In the genomic region with DNA sequence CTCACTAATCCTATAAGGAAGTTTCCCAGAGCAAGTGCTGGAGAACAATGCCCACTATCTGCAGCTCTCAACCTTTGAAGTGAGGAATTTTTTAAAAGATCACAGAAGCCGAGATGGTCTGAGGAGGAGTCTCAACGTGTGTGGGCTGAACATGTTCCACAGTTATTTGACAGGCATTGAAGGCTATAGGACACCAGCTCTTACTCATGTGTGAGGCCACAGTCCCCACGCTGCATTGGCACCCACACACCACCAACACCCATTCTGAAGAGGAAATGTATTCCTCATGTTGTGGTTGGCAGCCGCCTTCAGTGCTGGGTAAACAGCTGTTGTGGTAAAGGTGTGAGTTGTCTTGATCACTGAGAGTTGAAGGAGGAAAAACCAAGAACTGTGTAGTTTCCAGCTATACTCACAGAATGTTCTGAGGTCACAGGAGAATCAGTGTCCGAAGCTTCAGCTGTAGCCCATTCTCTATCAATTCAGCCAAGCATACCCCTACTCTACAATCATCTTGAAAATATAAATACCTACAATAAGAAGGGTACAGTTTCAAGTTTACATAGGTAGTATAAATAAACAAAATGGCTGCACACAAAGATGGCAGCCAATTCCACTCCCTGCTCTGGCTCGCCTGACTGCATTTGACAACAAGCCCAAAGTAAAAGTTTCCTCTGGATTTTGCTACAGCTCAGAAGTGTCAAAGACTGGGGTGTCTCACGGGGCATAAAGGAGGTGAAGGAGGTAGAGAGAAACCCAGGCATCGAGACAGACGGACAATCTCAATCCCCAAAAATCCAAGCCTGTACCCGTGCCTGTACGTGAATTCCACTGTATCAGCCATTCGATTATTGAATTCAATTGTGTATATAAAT, we compare ENCODE assay signal across 9 cellular contexts. TPM values are rescaled to one million over a fixed set of nuclear protein-coding genes. Genes with fewer than 3 reads are reported as not detected.
DNase-seq lines count a peak whose midpoint lies in the region; ATAC-seq and TF ChIP-seq lines count a peak whose summit lies in the region.
"Had no signal": no experiment of that assay in that cellular context is flagged by ENCODE, and none has a peak within 500 bp of the region (broad histone marks: within the 10 kb centered on the region; RNA-seq: fewer than 3 reads in every experiment).

No MANE protein-coding gene starts in this region.

- WGBS in gastroesophageal sphincter (ENCODE audit: low coverage in 1 of 2), 2 donors = 81 to 84% methylated on average over 11 of the region's 12 CpGs

- no peaks in the 10 kb centered on the region for H3K36me3 ChIP-seq in left ventricle myocardium inferior
- no peaks in the 10 kb centered on the region for H3K36me3 ChIP-seq in gastroesophageal sphincter

- TF ChIP-seq EP300 in gastroesophageal sphincter (IDR thresholded peaks at IDR 0.05) = no peak

- H3K27me3 ChIP-seq in left ventricle myocardium inferior (ENCODE audit: low read depth) (no peaks in the 10 kb centered on the region), gastroesophageal sphincter (no peaks in the 10 kb centered on the region)

- peak; percentile 79 to 83 for DNase-seq in activated CD4-positive, alpha-beta T cell treated with anti-CD3 and anti-CD28 coated beads, Interleukin-2, amount 50 U/mL, for 4 hours
- DNase-seq in left ventricle myocardium inferior = no peak
- DNase-seq in stimulated activated CD8-positive, alpha-beta memory T cell treated with anti-CD3 and anti-CD28 coated beads, Interleukin-7, amount 100 ng/mL, for 1 hour (ENCODE audit: low read depth in 2 of 2) = peak; percentile 57 to 65
- DNase-seq in iPS-NIHi11 (ENCODE audit: low spot score) = no peak
- DNase-seq in NCI-H524 treated with DMSO at 0.1 percent for 48 hours (lab: John Stamatoyannopoulos, UW) = no peak

- peak overlapping the region; percentile 51 for H3K27ac ChIP-seq in left ventricle myocardium inferior (replicated peaks)
- no peak overlapping the region for H3K27ac ChIP-seq in gastroesophageal sphincter

- no peak for TF ChIP-seq POLR2A in gastroesophageal sphincter (IDR thresholded peaks at IDR 0.05)

- H3K9me3 ChIP-seq in left ventricle myocardium inferior (replicated peaks) (no peaks in the 10 kb centered on the region), gastroesophageal sphincter (no peaks in the 10 kb centered on the region)

- H3K4me1 ChIP-seq in left ventricle myocardium inferior = peaks cover 16% of the 10 kb centered on the region
- no peaks in the 10 kb centered on the region for H3K4me1 ChIP-seq in gastroesophageal sphincter

- H3K4me3 ChIP-seq in left ventricle myocardium inferior (no peak overlapping the region), gastroesophageal sphincter (no peak overlapping the region)
- H3K4me3 ChIP-seq: K562 had no signal

- TF ChIP-seq CTCF in left ventricle myocardium inferior (IDR thresholded peaks at IDR 0.05; ENCODE audit: borderline replicate concordance) (no peak), gastroesophageal sphincter (IDR thresholded peaks at IDR 0.05) (no peak)

- intact Hi-C loops in left ventricle myocardium inferior (cut with micrococcal nuclease) = no loop called here

- ATAC-seq in GM19025 (IDR thresholded peaks at IDR 0.05; ENCODE audit: low read depth, unreplicated experiment) (peak; percentile 95), HG03097 (IDR thresholded peaks at IDR 0.05; ENCODE audit: low FRiP score, unreplicated experiment) (peak; percentile 96), gastroesophageal sphincter (no peak)
- ATAC-seq: K562 had no signal

RNA-seq across cellular contexts. Expression of gene CD226, which starts 12.1 kb away (rescaled TPM):
- total RNA-seq in left ventricle myocardium inferior = 0.91 TPM
- 1 to 10 TPM in 1 of 4 donors, under 1 TPM in 3; 0.66 to 2.8 (median 0.87) TPM for total RNA-seq in gastroesophageal sphincter

Comparison
In these comparisons a context has a peak if more than half of its experiments do, and no peak if none do; other contexts are left out.
1. DNase-seq: peak in activated CD4-positive, alpha-beta T cell treated with anti-CD3 and anti-CD28 coated beads, Interleukin-2, amount 50 U/mL, for 4 hours (2 of 2) and stimulated activated CD8-positive, alpha-beta memory T cell treated with anti-CD3 and anti-CD28 coated beads, Interleukin-7, amount 100 ng/mL, for 1 hour (2 of 2); none in left ventricle myocardium inferior (single experiment), iPS-NIHi11 (single experiment) and NCI-H524 treated with DMSO at 0.1 percent for 48 hours (single experiment).